In genomic region chr6:110567957-110568696, GRCh38 we compare ENCODE assay signal across 16 cellular contexts.
DNase-seq lines count a peak whose midpoint lies in the region; ATAC-seq and TF ChIP-seq lines count a peak whose summit lies in the region.
"Had no signal": no experiment of that assay in that cellular context is flagged by ENCODE, and none has a peak within 500 bp of the region (broad histone marks: within the 10 kb centered on the region; RNA-seq: fewer than 3 reads in every experiment).

No MANE protein-coding gene starts in this region.

- H3K27me3 ChIP-seq in GM23338 (ENCODE audit: insufficient read depth) (no peaks in the 10 kb centered on the region), GM23248 (replicated peaks; ENCODE audit: insufficient read depth) (no peaks in the 10 kb centered on the region)

- H3K4me3 ChIP-seq in GM23338 (no peak overlapping the region), GM23248 (no peak overlapping the region)
- H3K4me3 ChIP-seq: psoas muscle had no signal

- TF ChIP-seq CTCF in activated B cell treated with CpG ODN at 0.5 μM for 24 hours (IDR thresholded peaks at IDR 0.05) (no peak), GM23338 (conservative IDR thresholded peaks at IDR 0.05; ENCODE audit: low read depth in 2 of 2) (no peak)

- H3K27ac Mint-ChIP-seq in activated T-cell treated with anti-CD3 and anti-CD28 coated beads, Interleukin-2, amount 50 U/mL, for 24 hours = no peak overlapping the region
- H3K27ac Mint-ChIP-seq in activated B cell treated with CpG ODN at 0.5 μM for 24 hours (peak overlapping the region; percentile 0), GM23338 (no peak overlapping the region)
- H3K27ac Mint-ChIP-seq in stimulated activated effector memory CD8-positive, alpha-beta T cell treated with anti-CD3 and anti-CD28 coated beads, Interleukin-12 subunit alpha, Interleukin-12 subunit beta, amount 100 ng/mL, for 72 hours = no peak overlapping the region
- H3K27ac Mint-ChIP-seq: stimulated activated naive CD8-positive, alpha-beta T cell treated with anti-CD3 and anti-CD28 coated beads, Interleukin-15, amount 100 ng/mL, for 72 hours; T-helper 1 cell treated with Interleukin-12 subunit alpha and Interleukin-12 subunit beta and Interleukin-4 antibody, amounts not matched to agents 30 μg/mL and 1 μg/mL, for 36 hours had no signal

- CTCF ChIA-PET in activated B cell treated with CpG ODN at 0.5 μM for 24 hours (lab: Charles Lee) = no interaction called here

- in situ Hi-C loops in GM23248 (cut with MboI) = no loop called here

- peak; percentile 27 for DNase-seq in activated T-cell treated with anti-CD3 and anti-CD28 coated beads, Interleukin-2, amount 50 U/mL, for 48 hours
- DNase-seq in activated T-cell treated with anti-CD3 and anti-CD28 coated beads, Interleukin-2, amount 50 U/mL, for 24 hours = no peak
- DNase-seq in activated B cell treated with CpG ODN at 0.5 μM for 24 hours (no peak), GM23338 (ENCODE audit: low spot score) (no peak), GM23248 (no peak)
- no peak for DNase-seq in stimulated activated effector memory CD8-positive, alpha-beta T cell treated with anti-CD3 and anti-CD28 coated beads, Interleukin-12 subunit alpha, Interleukin-12 subunit beta, amount 100 ng/mL, for 72 hours (ENCODE audit: low spot score in 2 of 2)
- DNase-seq: C1 segment of cervical spinal cord; cortex of kidney; NCI-H1105 treated with DMSO at 0.1 percent for 48 hours; PC-3; psoas muscle; stimulated activated CD4-positive, alpha-beta T cell treated with anti-CD3 and anti-CD28 coated beads, Interleukin-4, amount 100 ng/mL, for 1 hour; stimulated activated naive CD8-positive, alpha-beta T cell treated with anti-CD3 and anti-CD28 coated beads, Interleukin-15, amount 100 ng/mL, for 72 hours had no signal

- peaks cover 3% of the 10 kb centered on the region for H3K4me1 Mint-ChIP-seq in activated T-cell treated with anti-CD3 and anti-CD28 coated beads, Interleukin-2, amount 50 U/mL, for 24 hours (ENCODE audit: low read depth)
- H3K4me1 Mint-ChIP-seq in activated B cell treated with CpG ODN at 0.5 μM for 24 hours (peaks cover 9% of the 10 kb centered on the region), GM23338 (peaks cover 7% of the 10 kb centered on the region)
- H3K4me1 Mint-ChIP-seq in stimulated activated effector memory CD8-positive, alpha-beta T cell treated with anti-CD3 and anti-CD28 coated beads, Interleukin-12 subunit alpha, Interleukin-12 subunit beta, amount 100 ng/mL, for 72 hours = peaks cover 6% of the 10 kb centered on the region
- H3K4me1 Mint-ChIP-seq: stimulated activated naive CD8-positive, alpha-beta T cell treated with anti-CD3 and anti-CD28 coated beads, Interleukin-15, amount 100 ng/mL, for 72 hours had no signal

- H3K9me3 ChIP-seq in KOPT-K1 (ENCODE audit: insufficient read depth, low read length, poor library complexity, severe bottlenecking) = no peaks in the 10 kb centered on the region
- H3K9me3 ChIP-seq in GM23248 (ENCODE audit: low read depth) = no peaks in the 10 kb centered on the region
- H3K9me3 ChIP-seq: psoas muscle had no signal

- H4K20me1 ChIP-seq in GM23338 (replicated peaks; ENCODE audit: insufficient read depth) (no peaks in the 10 kb centered on the region), GM23248 (ENCODE audit: insufficient read depth) (no peaks in the 10 kb centered on the region)

- peak overlapping the region; percentile 54 for H3K27ac ChIP-seq in KOPT-K1 (ENCODE audit: low read depth, low read length, poor library complexity, severe bottlenecking)
- no peak overlapping the region for H3K27ac ChIP-seq in GM23338 (ENCODE audit: low read depth)
- H3K27ac ChIP-seq in GM23248 = no peak overlapping the region
- H3K27ac ChIP-seq: psoas muscle had no signal

- H3K9ac ChIP-seq in GM23248 = no peak overlapping the region

- no peaks in the 10 kb centered on the region for H3K36me3 Mint-ChIP-seq in activated T-cell treated with anti-CD3 and anti-CD28 coated beads, Interleukin-2, amount 50 U/mL, for 24 hours (ENCODE audit: low read depth)
- H3K36me3 Mint-ChIP-seq in activated B cell treated with CpG ODN at 0.5 μM for 24 hours (ENCODE audit: low read depth) (no peaks in the 10 kb centered on the region), GM23338 (ENCODE audit: low read depth) (no peaks in the 10 kb centered on the region)
- H3K36me3 Mint-ChIP-seq in stimulated activated effector memory CD8-positive, alpha-beta T cell treated with anti-CD3 and anti-CD28 coated beads, Interleukin-12 subunit alpha, Interleukin-12 subunit beta, amount 100 ng/mL, for 72 hours = no peaks in the 10 kb centered on the region

- H3K27me3 Mint-ChIP-seq in activated T-cell treated with anti-CD3 and anti-CD28 coated beads, Interleukin-2, amount 50 U/mL, for 24 hours = no peaks in the 10 kb centered on the region
- H3K27me3 Mint-ChIP-seq in activated B cell treated with CpG ODN at 0.5 μM for 24 hours (no peaks in the 10 kb centered on the region), GM23338 (ENCODE audit: insufficient read depth, low read depth, poor library complexity) (peaks cover 2% of the 10 kb centered on the region)
- H3K27me3 Mint-ChIP-seq: stimulated activated naive CD8-positive, alpha-beta T cell treated with anti-CD3 and anti-CD28 coated beads, Interleukin-15, amount 100 ng/mL, for 72 hours had no signal

- 82 to 84% methylated on average over 7 of the region's 7 CpGs for WGBS in GM23248 (ENCODE audit: low coverage in 1 of 2, low lambda C conversion rate in 2 of 2, missing lambda C conversion rate in 2 of 2), 2 experiments

- ATAC-seq in activated B cell treated with CpG ODN at 0.5 μM for 24 hours (ENCODE audit: low read depth) = peak; percentile 31
- peak; percentile 81 for ATAC-seq in stimulated activated effector memory CD8-positive, alpha-beta T cell treated with anti-CD3 and anti-CD28 coated beads, Interleukin-12 subunit alpha, Interleukin-12 subunit beta, amount 100 ng/mL, for 72 hours
- ATAC-seq in GM23338 = no peak
- ATAC-seq in HG03565 (IDR thresholded peaks at IDR 0.05; ENCODE audit: unreplicated experiment) = no peak
- ATAC-seq: PC-3; stimulated activated naive CD8-positive, alpha-beta T cell treated with anti-CD3 and anti-CD28 coated beads, Interleukin-15, amount 100 ng/mL, for 72 hours had no signal

- H3K4me1 ChIP-seq in GM23338 (ENCODE audit: insufficient read depth) (peaks cover 5% of the 10 kb centered on the region; the same call in 1 of the 2 replicates), GM23248 (ENCODE audit: insufficient read depth) (no peaks in the 10 kb centered on the region)

- intact Hi-C loops in activated B cell treated with CpG ODN at 0.5 μM for 24 hours (cut with micrococcal nuclease) = no loop called here

- H3K4me3 Mint-ChIP-seq in activated T-cell treated with anti-CD3 and anti-CD28 coated beads, Interleukin-2, amount 50 U/mL, for 24 hours = no peak overlapping the region
- H3K4me3 Mint-ChIP-seq in activated B cell treated with CpG ODN at 0.5 μM for 24 hours (no peak overlapping the region), GM23338 (no peak overlapping the region)
- H3K4me3 Mint-ChIP-seq in stimulated activated effector memory CD8-positive, alpha-beta T cell treated with anti-CD3 and anti-CD28 coated beads, Interleukin-12 subunit alpha, Interleukin-12 subunit beta, amount 100 ng/mL, for 72 hours = no peak overlapping the region
- H3K4me3 Mint-ChIP-seq: stimulated activated naive CD8-positive, alpha-beta T cell treated with anti-CD3 and anti-CD28 coated beads, Interleukin-15, amount 100 ng/mL, for 72 hours; T-helper 1 cell treated with Interleukin-12 subunit alpha and Interleukin-12 subunit beta and Interleukin-4 antibody, amounts not matched to agents 30 μg/mL and 1 μg/mL, for 36 hours had no signal

- POLR2A ChIA-PET in activated B cell treated with CpG ODN at 0.5 μM for 24 hours (lab: Charles Lee) = interaction anchor here (0.6 kb wide), 1 partner anchor 1240 kb away, joined by 3 read pairs; no protein-coding TSS in a partner anchor

- H3K36me3 ChIP-seq in KOPT-K1 (ENCODE audit: insufficient read depth, low read length) = no peaks in the 10 kb centered on the region
- H3K36me3 ChIP-seq in GM23338 (ENCODE audit: insufficient read depth) = no peaks in the 10 kb centered on the region
- no peaks in the 10 kb centered on the region for H3K36me3 ChIP-seq in GM23248 (ENCODE audit: low read depth)

- H3K9me3 Mint-ChIP-seq in activated T-cell treated with anti-CD3 and anti-CD28 coated beads, Interleukin-2, amount 50 U/mL, for 24 hours = no peaks in the 10 kb centered on the region
- no peaks in the 10 kb centered on the region for H3K9me3 Mint-ChIP-seq in activated B cell treated with CpG ODN at 0.5 μM for 24 hours
- no peaks in the 10 kb centered on the region for H3K9me3 Mint-ChIP-seq in stimulated activated effector memory CD8-positive, alpha-beta T cell treated with anti-CD3 and anti-CD28 coated beads, Interleukin-12 subunit alpha, Interleukin-12 subunit beta, amount 100 ng/mL, for 72 hours
- H3K9me3 Mint-ChIP-seq in GM23338 = no peaks in the 10 kb centered on the region
- H3K9me3 Mint-ChIP-seq: T-helper 1 cell treated with Interleukin-12 subunit alpha and Interleukin-12 subunit beta and Interleukin-4 antibody, amounts not matched to agents 30 μg/mL and 1 μg/mL, for 36 hours had no signal

- H3K9me2 ChIP-seq in GM23338 (ENCODE audit: insufficient read depth) (no peaks in the 10 kb centered on the region; the same call in 1 of the 2 replicates), GM23248 (ENCODE audit: insufficient read depth) (no peaks in the 10 kb centered on the region)

- H3K79me2 ChIP-seq in GM23338 (replicated peaks; ENCODE audit: insufficient read depth) = no peaks in the 10 kb centered on the region
- H3K79me2 ChIP-seq in GM23248 (ENCODE audit: insufficient read depth) = no peaks in the 10 kb centered on the region

- H3K4me2 ChIP-seq in GM23338 (no peak overlapping the region), GM23248 (ENCODE audit: unreplicated experiment) (no peak overlapping the region)

- H3F3A ChIP-seq in GM23338 (replicated peaks; ENCODE audit: low read depth) (no peaks in the 10 kb centered on the region), GM23248 (ENCODE audit: insufficient read depth) (peaks cover 2% of the 10 kb centered on the region; the same call in 1 of the 2 replicates)

- H2AFZ ChIP-seq in GM23338 (no peak overlapping the region), GM23248 (no peak overlapping the region)

TF ChIP-seq in GM23338, 12 proteins besides CTCF, POLR2A, EP300 and RAD21 (continues in another document):
- TF ChIP-seq EZH2 (IDR thresholded peaks at IDR 0.05; ENCODE audit: low read depth, unreplicated experiment) = no peak
- no peak for TF ChIP-seq EZH2phosphoT487 (IDR thresholded peaks at IDR 0.05; ENCODE audit: unreplicated experiment)
- no peak for TF ChIP-seq ZNF331 (CRISPR knock-in tag; IDR thresholded peaks at IDR 0.05; ENCODE audit: low read depth)
- TF ChIP-seq STAT1 (IDR thresholded peaks at IDR 0.05; ENCODE audit: unreplicated experiment) = no peak
- TF ChIP-seq JUNB (IDR thresholded peaks at IDR 0.05; ENCODE audit: unreplicated experiment) = no peak
- no peak for TF ChIP-seq CREB1 (CRISPR knock-in tag; IDR thresholded peaks at IDR 0.05; ENCODE audit: low read depth)

Comparison
In these comparisons a context has a peak if more than half of its experiments do, and no peak if none do; other contexts are left out.
1. DNase-seq: peak in activated T-cell treated with anti-CD3 and anti-CD28 coated beads, Interleukin-2, amount 50 U/mL, for 48 hours (2 of 2); none in activated T-cell treated with anti-CD3 and anti-CD28 coated beads, Interleukin-2, amount 50 U/mL, for 24 hours (single experiment), activated B cell treated with CpG ODN at 0.5 μM for 24 hours (single experiment), stimulated activated effector memory CD8-positive, alpha-beta T cell treated with anti-CD3 and anti-CD28 coated beads, Interleukin-12 subunit alpha, Interleukin-12 subunit beta, amount 100 ng/mL, for 72 hours (0 of 2), GM23338 (single experiment) and GM23248 (single experiment).
2. ATAC-seq: peak in activated B cell treated with CpG ODN at 0.5 μM for 24 hours (single experiment) and stimulated activated effector memory CD8-positive, alpha-beta T cell treated with anti-CD3 and anti-CD28 coated beads, Interleukin-12 subunit alpha, Interleukin-12 subunit beta, amount 100 ng/mL, for 72 hours (single experiment); none in GM23338 (single experiment) and HG03565 (single experiment).